21 cellular contexts compared by ENCODE assay signal in genomic region chr16:27485126-27485525, GRCh38.
"Had no signal": no experiment of that assay in that cellular context is flagged by ENCODE, and none has a peak within 500 bp of the region (broad histone marks: within the 10 kb centered on the region; RNA-seq: fewer than 3 reads in every experiment).

No MANE protein-coding gene starts in this region.

- H3K27me3 Mint-ChIP-seq: naive thymus-derived CD8-positive, alpha-beta T cell; stimulated activated memory B cell treated with anti-CD40 and anti-IgM and Interleukin-4, amounts not matched to agents 10 μg/mL and 1 μg/mL and 100 μg/mL, for 72 hours; stimulated activated naive CD8-positive, alpha-beta T cell treated with anti-CD3 and anti-CD28 coated beads, Interleukin-15, Interleukin-2, amounts not matched to agents 100 ng/mL and 50 ng/mL, for 24 hours had no signal

- H3K36me3 ChIP-seq: uterus had no signal

- H3K4me1 Mint-ChIP-seq: endodermal cell; naive thymus-derived CD8-positive, alpha-beta T cell; stimulated activated memory B cell treated with anti-CD40 and anti-IgM and Interleukin-4, amounts not matched to agents 10 μg/mL and 1 μg/mL and 100 μg/mL, for 72 hours had no signal

- DNase-seq: effector CD4-positive, alpha-beta T cell; endodermal cell; heart left ventricle; hippocampal formation; mammary epithelial cell; mucosa of descending colon; naive thymus-derived CD8-positive, alpha-beta T cell; occipital lobe; right lobe of liver; stimulated activated CD4-positive, alpha-beta T cell treated with anti-CD3 and anti-CD28 coated beads, Interleukin-15, amount 100 ng/mL, for 24 hours; stimulated activated CD4-positive, alpha-beta T cell treated with anti-CD3 and anti-CD28 coated beads, Interleukin-1b, Interleukin-23, amount 100 ng/mL, for 48 hours; stimulated activated CD4-positive, alpha-beta T cell treated with anti-CD3 and anti-CD28 coated beads, Interleukin-4, amount 100 ng/mL, for 24 hours; tibial artery; upper lobe of left lung; uterus had no signal

- H3K27ac Mint-ChIP-seq: endodermal cell; stimulated activated memory B cell treated with anti-CD40 and anti-IgM and Interleukin-4, amounts not matched to agents 10 μg/mL and 1 μg/mL and 100 μg/mL, for 72 hours; stimulated activated naive CD8-positive, alpha-beta T cell treated with anti-CD3 and anti-CD28 coated beads, Interleukin-15, Interleukin-2, amounts not matched to agents 100 ng/mL and 50 ng/mL, for 24 hours had no signal

- H3K4me3 ChIP-seq: coronary artery, heart left ventricle, mucosa of descending colon, pancreas, prostate gland, right lobe of liver, tibial artery, upper lobe of left lung, uterus had no signal

- H3K4me3 Mint-ChIP-seq: endodermal cell; naive thymus-derived CD8-positive, alpha-beta T cell; stimulated activated memory B cell treated with anti-CD40 and anti-IgM and Interleukin-4, amounts not matched to agents 10 μg/mL and 1 μg/mL and 100 μg/mL, for 72 hours; stimulated activated naive CD8-positive, alpha-beta T cell treated with anti-CD3 and anti-CD28 coated beads, Interleukin-15, Interleukin-2, amounts not matched to agents 100 ng/mL and 50 ng/mL, for 24 hours had no signal

- H3K27me3 ChIP-seq: heart left ventricle, pancreas, right lobe of liver, tibial artery, upper lobe of left lung, uterus had no signal

- H3K4me1 ChIP-seq: heart left ventricle, pancreas, prostate gland, tibial artery, upper lobe of left lung, uterus had no signal

- H3K9me3 Mint-ChIP-seq: endodermal cell; naive thymus-derived CD8-positive, alpha-beta T cell; stimulated activated memory B cell treated with anti-CD40 and anti-IgM and Interleukin-4, amounts not matched to agents 10 μg/mL and 1 μg/mL and 100 μg/mL, for 72 hours; stimulated activated naive CD8-positive, alpha-beta T cell treated with anti-CD3 and anti-CD28 coated beads, Interleukin-15, Interleukin-2, amounts not matched to agents 100 ng/mL and 50 ng/mL, for 24 hours had no signal

- H3K9me3 ChIP-seq: heart left ventricle, mucosa of descending colon, pancreas, prostate gland, right lobe of liver, tibial artery, upper lobe of left lung, uterus had no signal

- H3K27ac ChIP-seq: coronary artery, heart left ventricle, pancreas, prostate gland, right lobe of liver, tibial artery, upper lobe of left lung, uterus had no signal

- ATAC-seq: heart left ventricle; left lobe of liver; mucosa of descending colon; naive thymus-derived CD8-positive, alpha-beta T cell; right lobe of liver; stimulated activated memory B cell treated with anti-CD40 and anti-IgM and Interleukin-4, amounts not matched to agents 10 μg/mL and 1 μg/mL and 100 μg/mL, for 72 hours had no signal
